In genomic region chr12:98939926-98940325, GRCh38 we compare ENCODE assay signal across 17 cellular contexts.
DNase-seq lines count a peak whose midpoint lies in the region; ATAC-seq, FAIRE-seq and TF ChIP-seq lines count a peak whose summit lies in the region.
"Had no signal": no experiment of that assay in that cellular context is flagged by ENCODE, and none has a peak within 500 bp of the region (broad histone marks: within the 10 kb centered on the region; RNA-seq: fewer than 3 reads in every experiment).

No MANE protein-coding gene starts in this region.

- H3K9ac ChIP-seq in HepG2 (ENCODE audit: insufficient read depth, low read depth, low read length) (no peak overlapping the region), endodermal cell (ENCODE audit: extremely low read depth, low read length, poor library complexity, severe bottlenecking) (no peak overlapping the region), neural progenitor cell (no peak overlapping the region)
- H3K9ac ChIP-seq: GM23248 had no signal

- H3K27ac ChIP-seq in HepG2 (ENCODE audit: extremely low read length, insufficient read depth, low read length) = no peak overlapping the region
- H3K27ac ChIP-seq in right lobe of liver = no peak overlapping the region
- H3K27ac ChIP-seq in endodermal cell (ENCODE audit: low read depth, low read length) = no peak overlapping the region
- H3K27ac ChIP-seq in neural progenitor cell = no peak overlapping the region
- H3K27ac ChIP-seq: GM23248 had no signal

- H3K27ac Mint-ChIP-seq in endodermal cell = peak overlapping the region; percentile 66
- no peak overlapping the region for H3K27ac Mint-ChIP-seq in neural progenitor cell
- H3K27ac Mint-ChIP-seq in mesothelial cell of epicardium = no peak overlapping the region
- H3K27ac Mint-ChIP-seq: CD4-positive, alpha-beta memory T cell had no signal

- H3K4me1 ChIP-seq in HepG2 (ENCODE audit: insufficient read depth, low read length) = peaks cover 9% of the 10 kb centered on the region
- H3K4me1 ChIP-seq in right lobe of liver = no peaks in the 10 kb centered on the region
- H3K4me1 ChIP-seq in endodermal cell (ENCODE audit: control insufficient read depth, insufficient read depth, low read length) = peaks cover 19% of the 10 kb centered on the region
- peaks cover 4% of the 10 kb centered on the region for H3K4me1 ChIP-seq in neural progenitor cell

- DNase-seq in HepG2 (ENCODE audit: low spot score) = no peak
- DNase-seq in right lobe of liver = no peak
- peak; percentile 55 for DNase-seq in endodermal cell
- no peak for DNase-seq in neural progenitor cell (ENCODE audit: low spot score)
- no peak for DNase-seq in effector CD4-positive, alpha-beta T cell
- no peak for DNase-seq in mesothelial cell of epicardium (ENCODE audit: low spot score in 2 of 2, unreplicated experiment in 2 of 2)
- DNase-seq in NCI-H2081 (lab: John Stamatoyannopoulos, UW) = no peak
- DNase-seq: 8988T; Calu3; CD4-positive, alpha-beta memory T cell; COR-L47; DMS79; GDM1; HCEC 1CT had no signal

- no peak overlapping the region for H2AFZ ChIP-seq in HepG2 (ENCODE audit: low read length)
- H2AFZ ChIP-seq in neural progenitor cell (replicated peaks) = peak overlapping the region; percentile 20
- H2AFZ ChIP-seq: GM23248 had no signal

- POLR2A ChIA-PET in HepG2 (lab: Yijun Ruan, JAX) = no interaction called here

- H3K79me2 ChIP-seq in HepG2 (ENCODE audit: insufficient read depth, low read length) (no peaks in the 10 kb centered on the region), neural progenitor cell (ENCODE audit: low read depth) (no peaks in the 10 kb centered on the region)

- H3K4me1 Mint-ChIP-seq in endodermal cell (peaks cover 28% of the 10 kb centered on the region), neural progenitor cell (no peaks in the 10 kb centered on the region), mesothelial cell of epicardium (peaks cover 7% of the 10 kb centered on the region)
- H3K4me1 Mint-ChIP-seq: CD4-positive, alpha-beta memory T cell had no signal

- no peak for TF ChIP-seq RAD21 in HepG2 (CRISPR knock-in tag; IDR thresholded peaks at IDR 0.05)

- no peaks in the 10 kb centered on the region for H3K36me3 ChIP-seq in HepG2 (replicated peaks in 1 of 2; ENCODE audit: control insufficient read depth in 1 of 2, insufficient read depth in 2 of 2, low read length in 2 of 2)
- no peaks in the 10 kb centered on the region for H3K36me3 ChIP-seq in right lobe of liver
- no peaks in the 10 kb centered on the region for H3K36me3 ChIP-seq in endodermal cell (ENCODE audit: control insufficient read depth, insufficient read depth, low read length)
- H3K36me3 ChIP-seq in neural progenitor cell = no peaks in the 10 kb centered on the region

- in situ Hi-C loops in HepG2 (cut with HindIII; ENCODE audit: extremely low pct_ligation_motif_present, low pct_unique_long_range_greater_than_20kb) = no loop called here

- H3F3A ChIP-seq in neural progenitor cell (ENCODE audit: low read depth) = peaks cover 4% of the 10 kb centered on the region

- TF ChIP-seq POLR2A in HepG2 (IDR thresholded peaks at IDR 0.05; ENCODE audit: insufficient read depth in 1 of 2, low read depth in 2 of 2, low read length in 2 of 2) (no peak), right lobe of liver (IDR thresholded peaks at IDR 0.05) (no peak)

- H3K36me3 Mint-ChIP-seq in endodermal cell (ENCODE audit: low read depth) (no peaks in the 10 kb centered on the region), neural progenitor cell (no peaks in the 10 kb centered on the region), mesothelial cell of epicardium (no peaks in the 10 kb centered on the region)
- H3K36me3 Mint-ChIP-seq: CD4-positive, alpha-beta memory T cell had no signal

- ATAC-seq in HepG2 (peak; percentile 81), right lobe of liver (no peak)

- intact Hi-C loops in HepG2 (cut with micrococcal nuclease; ENCODE audit: unreplicated experiment) = no loop called here
- intact Hi-C loops in right lobe of liver (cut with DNase I) = no loop called here

- H3K27me3 Mint-ChIP-seq in endodermal cell (ENCODE audit: insufficient read depth) = peaks cover 5% of the 10 kb centered on the region
- H3K27me3 Mint-ChIP-seq in neural progenitor cell (ENCODE audit: insufficient read depth, low read depth) = no peaks in the 10 kb centered on the region
- peaks cover 24% of the 10 kb centered on the region for H3K27me3 Mint-ChIP-seq in mesothelial cell of epicardium (ENCODE audit: low read depth)

- WGBS in HepG2 (ENCODE audit: low lambda C conversion rate) = 0% methylated on average over 3 of the region's 3 CpGs
- WGBS in right lobe of liver (ENCODE audit: insufficient coverage, low coverage, low lambda C conversion rate, missing lambda C conversion rate) = 32% methylated on average over 3 of the region's 3 CpGs
- 50 to 84% methylated on average over 1 to 3 of the region's 3 CpGs for WGBS in endodermal cell (ENCODE audit: insufficient coverage in 1 of 2, insufficient read length in 1 of 2), 2 experiments

- H3K9me3 ChIP-seq in HepG2 (ENCODE audit: low read length) (no peaks in the 10 kb centered on the region), right lobe of liver (no peaks in the 10 kb centered on the region), endodermal cell (ENCODE audit: control insufficient read depth, low read length) (peaks cover 38% of the 10 kb centered on the region), neural progenitor cell (ENCODE audit: low read depth) (no peaks in the 10 kb centered on the region)

- CTCF ChIA-PET in HepG2 (lab: Yijun Ruan, JAX; ENCODE audit: low intra/inter-chr PET ratio, low total read pairs) = interaction anchor here (1.1 kb wide), 1 partner anchor 241 kb away, joined by 3 read pairs; no protein-coding TSS in a partner anchor

- no peak for TF ChIP-seq EP300 in HepG2 (IDR thresholded peaks at IDR 0.05; ENCODE audit: low read depth in 2 of 2, low read length in 2 of 2)
- no peak for TF ChIP-seq EP300 in HepG2 (CRISPR knock-in tag; IDR thresholded peaks at IDR 0.05; ENCODE audit: borderline replicate concordance)

- TF ChIP-seq CTCF in HepG2 (CRISPR knock-in tag; IDR thresholded peaks at IDR 0.05) (no peak), right lobe of liver (IDR thresholded peaks at IDR 0.05) (no peak), endodermal cell (conservative IDR thresholded peaks at IDR 0.05) (no peak), neural progenitor cell (IDR thresholded peaks at IDR 0.05) (no peak), mesothelial cell of epicardium (IDR thresholded peaks at IDR 0.05; ENCODE audit: unreplicated experiment) (no peak)

- H3K27me3 ChIP-seq in HepG2 (ENCODE audit: control insufficient read depth in 1 of 2, insufficient read depth in 2 of 2, low read length in 2 of 2) (peaks cover 0 to 4% of the 10 kb centered on the region in 2 experiments; a peak in 2 of 5 replicates), right lobe of liver (no peaks in the 10 kb centered on the region), endodermal cell (ENCODE audit: control insufficient read depth, insufficient read depth, low read length, poor library complexity, severe bottlenecking) (no peaks in the 10 kb centered on the region), neural progenitor cell (no peaks in the 10 kb centered on the region)

- no peak for FAIRE-seq in HepG2 (lab: Jason Lieb, UNC)
- FAIRE-seq: GM12878, GM19239 had no signal

- no peak overlapping the region for H3K4me3 Mint-ChIP-seq in endodermal cell
- H3K4me3 Mint-ChIP-seq in neural progenitor cell = no peak overlapping the region
- no peak overlapping the region for H3K4me3 Mint-ChIP-seq in mesothelial cell of epicardium
- H3K4me3 Mint-ChIP-seq: CD4-positive, alpha-beta memory T cell had no signal

- no peak overlapping the region for H3K4me2 ChIP-seq in HepG2 (ENCODE audit: low read depth, low read length)
- no peak overlapping the region for H3K4me2 ChIP-seq in neural progenitor cell

- H3K9me3 Mint-ChIP-seq in endodermal cell (peaks cover 28% of the 10 kb centered on the region), neural progenitor cell (peaks cover 9% of the 10 kb centered on the region), mesothelial cell of epicardium (peaks cover 24% of the 10 kb centered on the region)

- BruUV-seq in HepG2 (replicated peaks; lab: Mats Ljungman, UMichigan) = no TSS peak

- H3K4me3 ChIP-seq in HepG2 (replicated peaks in 1 of 3; ENCODE audit: insufficient read depth in 1 of 3, low read depth in 2 of 3, low read length in 3 of 3) = no peak overlapping the region
- H3K4me3 ChIP-seq in right lobe of liver = no peak overlapping the region
- no peak overlapping the region for H3K4me3 ChIP-seq in endodermal cell (ENCODE audit: low read length)
- H3K4me3 ChIP-seq in neural progenitor cell = no peak overlapping the region
- H3K4me3 ChIP-seq: GM12878, GM23248 had no signal

- H4K20me1 ChIP-seq in HepG2 (ENCODE audit: insufficient read depth, low read length) = no peaks in the 10 kb centered on the region
- no peaks in the 10 kb centered on the region for H4K20me1 ChIP-seq in neural progenitor cell (ENCODE audit: low read depth)

TF ChIP-seq in HepG2, 621 proteins besides CTCF, POLR2A, EP300 and RAD21 (continues in another document):
- TF ChIP-seq ZNF446 (CRISPR knock-in tag; IDR thresholded peaks at IDR 0.05) (no peak), PPARG (CRISPR knock-in tag; conservative IDR thresholded peaks at IDR 0.05) (no peak), BCLAF1 (IDR thresholded peaks at IDR 0.05) (no peak), SALL1 (CRISPR knock-in tag; IDR thresholded peaks at IDR 0.05) (no peak), ZSCAN25 (CRISPR knock-in tag; IDR thresholded peaks at IDR 0.05) (no peak), HMG20B (CRISPR knock-in tag; conservative IDR thresholded peaks at IDR 0.05) (no peak), JUND (CRISPR knock-in tag; IDR thresholded peaks at IDR 0.05) (no peak), NPAS2 (CRISPR knock-in tag; IDR thresholded peaks at IDR 0.05; ENCODE audit: borderline replicate concordance) (no peak)
